ENCODE assay signal across 8 cellular contexts in genomic region chr22:27331526-27332281, GRCh38.
DNase-seq lines count a peak whose midpoint lies in the region; ATAC-seq, FAIRE-seq and TF ChIP-seq lines count a peak whose summit lies in the region.

No MANE protein-coding gene starts in this region.

- peaks cover 27% of the 10 kb centered on the region for H3K4me1 ChIP-seq in OCI-LY7 (ENCODE audit: insufficient read depth, low read length, poor library complexity, severe bottlenecking)
- H3K4me1 ChIP-seq in foreskin keratinocyte, result peaks cover 10% of the 10 kb centered on the region
- no peaks in the 10 kb centered on the region for H3K4me1 ChIP-seq in pancreas

- H3K36me3 ChIP-seq in OCI-LY7 (ENCODE audit: insufficient read depth, low read length) (no peaks in the 10 kb centered on the region), pancreas (no peaks in the 10 kb centered on the region)

- BruUV-seq in OCI-LY7 (replicated peaks; lab: Mats Ljungman, UMichigan), result no TSS peak

- DNase-seq in EH (ENCODE audit: low read depth) (peak; percentile 11), OCI-LY7 (ENCODE audit: low spot score) (no peak), foreskin keratinocyte (no peak), pancreas (peak; percentile 51 to 89 (median 78)), activated gamma-delta T cell treated with Interleukin-2 at 50 U/mL for 16 hours (no peak), LoVo (ENCODE audit: low spot score) (no peak)
- no peak for DNase-seq in activated CD4-positive, alpha-beta T cell treated with anti-CD3 and anti-CD28 coated beads, Interleukin-2, amount 50 U/mL, for 48 hours

- no peaks in the 10 kb centered on the region for H3K79me2 ChIP-seq in OCI-LY7 (ENCODE audit: insufficient read depth, low read depth, low read length)

- TF ChIP-seq CTCF in OCI-LY7 (conservative IDR thresholded peaks at IDR 0.05; ENCODE audit: low read length) (peak; percentile 50), foreskin keratinocyte (conservative IDR thresholded peaks at IDR 0.05) (peak; percentile 35), pancreas (IDR thresholded peaks at IDR 0.05) (peak; percentile 15 to 46 (median 28))

- intact Hi-C loops in OCI-LY7 (cut with micrococcal nuclease; ENCODE audit: unreplicated experiment) (no loop called here), pancreas (cut with DNase I) (no loop called here)

- CTCF ChIA-PET in OCI-LY7 (lab: Charles Lee; ENCODE audit: unreplicated experiment), result no interaction called here

- H4K20me1 ChIP-seq in OCI-LY7 (ENCODE audit: insufficient read depth, low read length), result no peaks in the 10 kb centered on the region

- peaks cover 22% of the 10 kb centered on the region for H3K27me3 ChIP-seq in foreskin keratinocyte
- no peaks in the 10 kb centered on the region for H3K27me3 ChIP-seq in pancreas

- H2AFZ ChIP-seq in OCI-LY7 (ENCODE audit: low read length), result no peak overlapping the region

- H3K27ac ChIP-seq in OCI-LY7 (ENCODE audit: low read depth, low read length, poor library complexity, severe bottlenecking) (no peak overlapping the region), foreskin keratinocyte (no peak overlapping the region), pancreas (no peak overlapping the region)

- H3K9me3 ChIP-seq in OCI-LY7 (ENCODE audit: low read length), result 0 out of 2 replicates have a peak, but pooled peaks cover 5% of the 10 kb centered on the region
- no peaks in the 10 kb centered on the region for H3K9me3 ChIP-seq in pancreas

- POLR2A ChIA-PET in OCI-LY7 (lab: Charles Lee), result no interaction called here

- H3K4me3 ChIP-seq in OCI-LY7 (ENCODE audit: low read depth, low read length, poor library complexity, severe bottlenecking), result no peak overlapping the region
- no peak overlapping the region for H3K4me3 ChIP-seq in pancreas

- no peaks in the 10 kb centered on the region for H3K9me2 ChIP-seq in OCI-LY7 (ENCODE audit: insufficient read depth, low read length)

- 16 to 20% methylated on average over 16 of the region's 16 CpGs for WGBS in pancreas, 2 donors

- ATAC-seq in foreskin keratinocyte (no peak), pancreas (peak; percentile 92 to 97 (median 96)), GM21619 (IDR thresholded peaks at IDR 0.05; ENCODE audit: unreplicated experiment) (no peak)

- H3K4me2 ChIP-seq in OCI-LY7 (ENCODE audit: low read length), result no peak overlapping the region

- no peak for FAIRE-seq in pancreas (lab: Jason Lieb, UNC)

Comparison
In these comparisons a context has a peak if more than half of its experiments do, and no peak if none do; other contexts are left out.
1. DNase-seq: peak in EH (single experiment) and pancreas (6 of 6); none in OCI-LY7 (single experiment), foreskin keratinocyte (0 of 2), activated gamma-delta T cell treated with Interleukin-2 at 50 U/mL for 16 hours (single experiment), LoVo (single experiment) and activated CD4-positive, alpha-beta T cell treated with anti-CD3 and anti-CD28 coated beads, Interleukin-2, amount 50 U/mL, for 48 hours (0 of 2).
2. ATAC-seq: peak in pancreas (4 of 4); none in foreskin keratinocyte (single experiment) and GM21619 (single experiment).
3. Peak in every context shown above with its lines, with median percentiles within 50 percentile points of each other: CTCF ChIP-seq.